ENCODE assay signal across 8 cellular contexts in the genomic region with DNA sequence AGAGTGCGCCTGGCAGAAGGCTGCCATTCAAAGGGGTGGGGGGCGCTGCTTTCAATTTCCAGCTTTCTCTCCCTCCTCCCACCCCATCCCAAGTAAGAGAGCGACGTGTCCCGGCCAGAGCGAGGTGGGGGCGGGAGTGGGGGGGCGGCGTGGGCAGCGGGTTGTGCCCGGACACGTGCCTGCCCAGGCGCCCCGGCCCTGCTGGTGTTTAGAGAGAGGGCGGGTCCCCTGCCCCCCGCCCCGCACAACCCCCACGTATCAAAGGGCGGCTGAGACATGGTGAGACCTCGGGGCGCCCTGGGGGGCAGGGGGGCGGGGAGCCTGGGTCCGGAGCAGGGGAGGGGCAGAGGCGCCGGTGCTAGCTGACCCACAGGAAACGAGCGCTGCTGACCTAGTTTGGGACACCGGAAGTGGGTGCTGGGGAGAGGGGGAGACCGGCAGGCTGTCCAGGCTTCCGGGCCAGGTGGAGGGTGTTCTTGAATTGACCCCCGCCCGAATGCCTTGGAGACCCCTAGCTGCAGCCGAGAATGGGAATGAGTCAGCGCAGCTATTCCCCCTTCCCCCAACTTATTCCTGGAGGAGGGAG. TPM values are rescaled to one million over a fixed set of nuclear protein-coding genes. Genes with fewer than 3 reads are reported as not detected.
DNase-seq lines count a peak whose midpoint lies in the region; ATAC-seq and TF ChIP-seq lines count a peak whose summit lies in the region.

No MANE protein-coding gene starts in this region.

- TF ChIP-seq POLR2A in body of pancreas (IDR thresholded peaks at IDR 0.05) (peak in 2 of 3 donors; percentile 5 to 16), sigmoid colon (IDR thresholded peaks at IDR 0.05) (no peak)

- intact Hi-C loops in body of pancreas (cut with DNase I): no loop called here
- intact Hi-C loops in sigmoid colon (cut with DNase I): loop anchor here (5.0 kb wide), 1 partner anchor 48 kb away; the partner anchor contains the start of gene ADAM15

- H3K36me3 ChIP-seq in body of pancreas (replicated peaks in 1 of 2; ENCODE audit: insufficient read depth in 1 of 2, low read depth in 2 of 2) (no peaks in the 10 kb centered on the region), sigmoid colon (no peaks in the 10 kb centered on the region)

- DNase-seq in DMS153 (lab: John Stamatoyannopoulos, UW): peak; percentile 30
- DNase-seq in DMS153 treated with DMSO at 0.1 percent for 48 hours (lab: John Stamatoyannopoulos, UW; ENCODE audit: unreplicated experiment): no peak
- DNase-seq in NCI-H460 (ENCODE audit: extremely low read depth, low read depth): peak; percentile 88
- DNase-seq in body of pancreas: peak; percentile 64 to 80 (median 76)
- DNase-seq in iPS-NIHi11 (ENCODE audit: low spot score): peak; percentile 53
- peak; percentile 92 for DNase-seq in sigmoid colon
- no peak for DNase-seq in cortex of kidney (lab: John Stamatoyannopoulos, UW)

- peaks cover 64% of the 10 kb centered on the region for H3K4me1 ChIP-seq in body of pancreas
- H3K4me1 ChIP-seq in sigmoid colon: peaks cover 0 to 66% (median 63%) of the 10 kb centered on the region in 4 donors

- no peak for TF ChIP-seq EP300 in sigmoid colon (IDR thresholded peaks at IDR 0.05)

- no peaks in the 10 kb centered on the region for H3K9me3 ChIP-seq in body of pancreas
- H3K9me3 ChIP-seq in sigmoid colon: no peaks in the 10 kb centered on the region

- H3K4me3 ChIP-seq in body of pancreas (peak overlapping the region; percentile 70 to 80), sigmoid colon (peak overlapping the region; percentile 73 to 94 (median 81))

- ATAC-seq in body of pancreas: no peak
- ATAC-seq in HG02588 (IDR thresholded peaks at IDR 0.05; ENCODE audit: unreplicated experiment): no peak

- 0 to 1% methylated on average over 1 to 34 of the region's 34 CpGs for WGBS in body of pancreas, 2 donors
- 1 to 3% methylated on average over 34 of the region's 34 CpGs for WGBS in sigmoid colon, 2 donors

- H3K27me3 ChIP-seq in body of pancreas (no peaks in the 10 kb centered on the region), sigmoid colon (no peaks in the 10 kb centered on the region)

- H3K27ac ChIP-seq in body of pancreas (peak overlapping the region; percentile 90 to 100 (median 98)), sigmoid colon (peak overlapping the region; percentile 96 to 99 (median 98))

- TF ChIP-seq CTCF in body of pancreas (IDR thresholded peaks at IDR 0.05): no peak
- TF ChIP-seq CTCF in sigmoid colon (IDR thresholded peaks at IDR 0.05): no peak

RNA-seq across cellular contexts. Expression of gene ZBTB7B, which starts 1.3 kb away (rescaled TPM):
- 52.8 and 68.3 TPM in 2 replicates for total RNA-seq in NCI-H460 (2014; rRNA removed; shearing (Covaris generic))
- polyA plus RNA-seq in NCI-H460 (2014; cell fraction: nucleus; rRNA removed): 90.2 and 113 TPM in 2 replicates
- total RNA-seq in body of pancreas: 10 to 100 TPM; 30.1 to 34.3 TPM
- total RNA-seq in sigmoid colon: 10 to 100 TPM; 24.4 to 35.3 (median 29.5) TPM
- polyA plus RNA-seq in sigmoid colon: 100 to 1,000 TPM in 2 of 3 donors, 10 to 100 TPM in 1; 71.5 to 342 (median 141) TPM

RNA-seq across cellular contexts. Expression of gene LENEP, which starts 10.5 kb away (rescaled TPM):
- 0.84 TPM in 1 of 2 replicates, not detected in the other for total RNA-seq in NCI-H460 (2014; rRNA removed; shearing (Covaris generic))
- 0.78 TPM in 1 of 2 replicates, not detected in the other for polyA plus RNA-seq in NCI-H460 (2014; cell fraction: nucleus; rRNA removed)
- total RNA-seq in body of pancreas (not detected), sigmoid colon (not detected)
- under 1 TPM in 1 of 3 donors, not detected in 2; 0.39 TPM for polyA plus RNA-seq in sigmoid colon

RNA-seq across cellular contexts. Expression of gene FLAD1, which starts 20.7 kb away (rescaled TPM):
- 60.4 and 68.0 TPM in 2 replicates for total RNA-seq in NCI-H460 (2014; rRNA removed; shearing (Covaris generic))
- 92.8 and 106 TPM in 2 replicates for polyA plus RNA-seq in NCI-H460 (2014; cell fraction: nucleus; rRNA removed)
- total RNA-seq in body of pancreas (10 to 100 TPM; 10.1 to 51.4 TPM), sigmoid colon (10 to 100 TPM; 17.5 to 22.8 (median 18.5) TPM)
- 10 to 100 TPM; 24.6 to 36.5 (median 27.7) TPM for polyA plus RNA-seq in sigmoid colon

RNA-seq across cellular contexts. Expression of gene CKS1B, which starts 29.4 kb away (rescaled TPM):
- 585 and 634 TPM in 2 replicates for total RNA-seq in NCI-H460 (2014; rRNA removed; shearing (Covaris generic))
- polyA plus RNA-seq in NCI-H460 (2014; cell fraction: nucleus; rRNA removed): 249 and 280 TPM in 2 replicates
- total RNA-seq in body of pancreas: 10 to 100 TPM; 15.6 to 29.0 TPM
- total RNA-seq in sigmoid colon: 10 to 100 TPM; 10.2 to 35.7 (median 25.7) TPM
- 100 to 1,000 TPM in 1 of 3 donors, 10 to 100 TPM in 2; 73.3 to 104 (median 95.5) TPM for polyA plus RNA-seq in sigmoid colon

RNA-seq across cellular contexts. Expression of gene DCST2, which starts 29.7 kb away (rescaled TPM):
- 0.45 and 1.6 TPM in 2 replicates for total RNA-seq in NCI-H460 (2014; rRNA removed; shearing (Covaris generic))
- polyA plus RNA-seq in NCI-H460 (2014; cell fraction: nucleus; rRNA removed): 3.0 and 21.5 TPM in 2 replicates
- total RNA-seq in body of pancreas: 1 to 10 TPM in 1 of 2 donors, under 1 TPM in 1; 0.33 to 1.8 TPM
- under 1 TPM in 3 of 4 donors, not detected in 1; 0.27 to 0.49 (median 0.36) TPM for total RNA-seq in sigmoid colon
- polyA plus RNA-seq in sigmoid colon: 1 to 10 TPM in 1 of 3 donors, not detected in 2; 2.0 TPM

Comparison
In these comparisons a context has a peak if more than half of its experiments do, and no peak if none do; other contexts are left out.
1. DNase-seq: peak in DMS153 (single experiment), NCI-H460 (single experiment), body of pancreas (4 of 4), iPS-NIHi11 (single experiment) and sigmoid colon (single experiment); none in DMS153 treated with DMSO at 0.1 percent for 48 hours (single experiment) and cortex of kidney (single experiment).
2. POLR2A ChIP-seq: peak in body of pancreas (2 of 3); none in sigmoid colon (0 of 2).